1 cellular context compared by ENCODE assay signal in the genomic region with DNA sequence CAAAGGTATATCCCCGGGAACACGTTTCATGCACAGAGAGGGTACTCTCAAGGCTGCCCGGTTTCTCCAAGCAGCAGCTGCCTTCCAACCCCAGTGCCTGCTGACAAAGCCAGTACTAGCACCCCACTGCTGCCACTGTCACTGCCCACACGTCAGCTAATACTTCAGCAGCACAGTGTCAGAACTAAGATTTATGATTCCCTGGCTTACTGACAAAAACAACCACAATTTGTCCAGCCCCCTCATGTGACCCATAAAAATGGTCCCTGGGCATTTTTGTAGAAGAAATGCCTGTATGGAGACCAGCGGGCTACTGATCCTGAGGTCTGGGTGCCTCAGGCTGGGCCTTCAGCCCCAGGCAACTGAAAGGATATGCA.
TF ChIP-seq lines count a peak whose summit lies in the region.

No MANE protein-coding gene starts in this region.

TF ChIP-seq in IMR-90, 13 proteins besides CTCF, POLR2A, EP300 and RAD21:
- no peak for TF ChIP-seq CHD1 (IDR thresholded peaks at IDR 0.05; ENCODE audit: low read depth, low read length)
- TF ChIP-seq USF2 (IDR thresholded peaks at IDR 0.05; ENCODE audit: low read depth, low read length): no peak
- TF ChIP-seq SMC3 (IDR thresholded peaks at IDR 0.05; ENCODE audit: low read depth, low read length): no peak
- TF ChIP-seq FOS (IDR thresholded peaks at IDR 0.05; ENCODE audit: low read depth, low read length): no peak
- no peak for TF ChIP-seq RFX5 (IDR thresholded peaks at IDR 0.05; ENCODE audit: low read depth, low read length)
- no peak for TF ChIP-seq RCOR1 (IDR thresholded peaks at IDR 0.05; ENCODE audit: insufficient replicate concordance, low read length)
- TF ChIP-seq NFE2L2 (IDR thresholded peaks at IDR 0.05; ENCODE audit: low read depth, low read length): no peak
